In the genomic region with DNA sequence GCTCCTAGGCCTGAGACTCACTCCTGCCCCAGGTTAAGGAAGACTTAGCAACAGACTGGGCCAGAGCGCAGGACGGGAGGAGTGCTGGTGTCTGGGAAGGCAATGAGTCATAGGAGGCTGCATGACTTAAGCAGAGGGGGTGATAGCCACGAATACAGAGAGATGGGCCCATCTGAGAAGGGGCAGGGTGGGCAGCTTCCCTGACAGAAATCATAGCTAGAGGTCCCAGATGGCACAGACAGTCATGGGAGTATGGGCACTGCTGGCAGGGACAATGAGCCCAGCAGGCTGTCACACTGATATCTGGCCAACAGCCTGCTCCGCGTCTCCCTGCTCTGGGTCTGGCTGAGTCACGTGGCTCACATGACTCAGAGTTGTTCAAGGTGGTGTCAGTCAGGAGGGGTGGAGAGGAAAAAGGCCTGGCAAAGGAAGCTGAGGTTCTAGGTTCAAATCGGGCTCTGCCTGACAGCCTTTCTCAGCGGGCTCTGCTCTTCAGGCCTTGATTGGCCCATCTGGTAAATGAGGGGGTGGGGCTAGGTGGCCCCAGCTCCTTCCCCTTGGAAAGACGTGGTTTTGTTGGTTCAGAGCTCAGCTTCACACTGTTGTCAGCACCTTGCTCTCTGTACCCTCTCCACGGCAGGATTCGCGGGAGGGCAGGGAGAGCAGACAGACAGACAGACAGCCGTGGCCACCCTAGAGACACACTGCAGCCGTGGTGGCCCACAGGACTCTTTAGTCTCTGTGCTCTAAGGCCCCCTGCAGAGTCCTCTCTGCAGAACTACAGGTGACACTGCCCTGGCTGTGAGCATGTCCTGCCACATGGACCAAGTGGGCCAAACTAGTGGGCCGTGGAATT, we compare ENCODE assay signal across 8 cellular contexts. TPM values are rescaled to one million over a fixed set of nuclear protein-coding genes. Genes with fewer than 3 reads are reported as not detected.
DNase-seq lines count a peak whose midpoint lies in the region; ATAC-seq and TF ChIP-seq lines count a peak whose summit lies in the region.

No MANE protein-coding gene starts in this region.

- H3K4me3 Mint-ChIP-seq in activated T-helper 2 cell treated with anti-CD3 and anti-CD28 coated beads, Interferon-gamma antibody, Interleukin-2, Interleukin-4, amounts not matched to agents 10 μg/mL and 5 μg/mL and 100 μg/mL, durations not matched to agents 14 hours and 24 hours and 36 hours (ENCODE audit: low read depth), result no peak overlapping the region

- intact Hi-C loops in left colon (cut with DNase I, micrococcal nuclease), result loop anchor here (5.0 to 10.0 kb wide), 3 partner anchors 158 to 548 kb away; no protein-coding TSS in a partner anchor
- intact Hi-C loops in activated T-helper 2 cell treated with anti-CD3 and anti-CD28 coated beads, Interferon-gamma antibody, Interleukin-2, Interleukin-4, amounts not matched to agents 10 μg/mL and 5 μg/mL and 100 μg/mL, durations not matched to agents 14 hours and 24 hours and 36 hours (cut with micrococcal nuclease), result no loop called here

- no peaks in the 10 kb centered on the region for H3K9me3 ChIP-seq in thoracic aorta

- no peaks in the 10 kb centered on the region for H3K4me1 Mint-ChIP-seq in activated T-helper 2 cell treated with anti-CD3 and anti-CD28 coated beads, Interferon-gamma antibody, Interleukin-2, Interleukin-4, amounts not matched to agents 10 μg/mL and 5 μg/mL and 100 μg/mL, durations not matched to agents 14 hours and 24 hours and 36 hours (ENCODE audit: low read depth)

- no peak for TF ChIP-seq CTCF in thoracic aorta (IDR thresholded peaks at IDR 0.05)

- peak overlapping the region; percentile 42 for H3K4me3 ChIP-seq in thoracic aorta

- no peak overlapping the region for H3K27ac Mint-ChIP-seq in activated T-helper 2 cell treated with anti-CD3 and anti-CD28 coated beads, Interferon-gamma antibody, Interleukin-2, Interleukin-4, amounts not matched to agents 10 μg/mL and 5 μg/mL and 100 μg/mL, durations not matched to agents 14 hours and 24 hours and 36 hours

- peaks cover 42 to 98% of the 10 kb centered on the region in 2 donors for H3K4me1 ChIP-seq in thoracic aorta (ENCODE audit: control insufficient read depth in 1 of 2, low read depth in 2 of 2)

- H3K27me3 ChIP-seq in thoracic aorta (replicated peaks; ENCODE audit: insufficient read depth), result no peaks in the 10 kb centered on the region

- no peaks in the 10 kb centered on the region for H3K36me3 Mint-ChIP-seq in activated T-helper 2 cell treated with anti-CD3 and anti-CD28 coated beads, Interferon-gamma antibody, Interleukin-2, Interleukin-4, amounts not matched to agents 10 μg/mL and 5 μg/mL and 100 μg/mL, durations not matched to agents 14 hours and 24 hours and 36 hours (ENCODE audit: low read depth)

- H3K36me3 ChIP-seq in thoracic aorta, result peaks cover 45% of the 10 kb centered on the region

- no peaks in the 10 kb centered on the region for H3K9me3 Mint-ChIP-seq in activated T-helper 2 cell treated with anti-CD3 and anti-CD28 coated beads, Interferon-gamma antibody, Interleukin-2, Interleukin-4, amounts not matched to agents 10 μg/mL and 5 μg/mL and 100 μg/mL, durations not matched to agents 14 hours and 24 hours and 36 hours

- ATAC-seq in left colon (peak; percentile 92), thoracic aorta (ENCODE audit: insufficient number of reproducible peaks, low FRiP score, low read depth) (peak; percentile 83), HG02610 (IDR thresholded peaks at IDR 0.05; ENCODE audit: unreplicated experiment) (no peak), GM21529 (IDR thresholded peaks at IDR 0.05; ENCODE audit: unreplicated experiment) (no peak)

- peak overlapping the region; percentile 46 for H3K27ac ChIP-seq in caudate nucleus (ENCODE audit: low read depth, low read length)
- H3K27ac ChIP-seq in thoracic aorta, result peak overlapping the region; percentile 82 to 93

- DNase-seq in DMS 273 (lab: John Stamatoyannopoulos, UW; ENCODE audit: unreplicated experiment) (peak; percentile 81), NCI-H446 (lab: John Stamatoyannopoulos, UW) (peak; percentile 89 to 96), caudate nucleus (lab: John Stamatoyannopoulos, UW) (peak in 58 of 61 donors; percentile 12 to 92 (median 66)), left colon (peak; percentile 60 to 82), thoracic aorta (ENCODE audit: low spot score) (peak; percentile 85)
- no peak for DNase-seq in activated T-helper 2 cell treated with anti-CD3 and anti-CD28 coated beads, Interferon-gamma antibody, Interleukin-2, Interleukin-4, amounts not matched to agents 10 μg/mL and 5 μg/mL and 100 μg/mL, durations not matched to agents 14 hours and 24 hours and 36 hours (ENCODE audit: low spot score)

- H3K27me3 Mint-ChIP-seq in activated T-helper 2 cell treated with anti-CD3 and anti-CD28 coated beads, Interferon-gamma antibody, Interleukin-2, Interleukin-4, amounts not matched to agents 10 μg/mL and 5 μg/mL and 100 μg/mL, durations not matched to agents 14 hours and 24 hours and 36 hours (ENCODE audit: low read depth), result no peaks in the 10 kb centered on the region

RNA-seq across cellular contexts. Expression of a gene that starts 47.8 kb away (rescaled TPM):
- total RNA-seq in left colon (not detected), thoracic aorta (not detected)
- total RNA-seq in activated T-helper 2 cell treated with anti-CD3 and anti-CD28 coated beads, Interferon-gamma antibody, Interleukin-2, Interleukin-4, amounts not matched to agents 10 μg/mL and 5 μg/mL and 100 μg/mL, durations not matched to agents 14 hours and 24 hours and 36 hours, result not detected in 2 replicates

Comparison
In these comparisons a context has a peak if more than half of its experiments do, and no peak if none do; other contexts are left out.
1. ATAC-seq: peak in left colon (single experiment) and thoracic aorta (single experiment); none in HG02610 (single experiment) and GM21529 (single experiment).